In the genomic region with DNA sequence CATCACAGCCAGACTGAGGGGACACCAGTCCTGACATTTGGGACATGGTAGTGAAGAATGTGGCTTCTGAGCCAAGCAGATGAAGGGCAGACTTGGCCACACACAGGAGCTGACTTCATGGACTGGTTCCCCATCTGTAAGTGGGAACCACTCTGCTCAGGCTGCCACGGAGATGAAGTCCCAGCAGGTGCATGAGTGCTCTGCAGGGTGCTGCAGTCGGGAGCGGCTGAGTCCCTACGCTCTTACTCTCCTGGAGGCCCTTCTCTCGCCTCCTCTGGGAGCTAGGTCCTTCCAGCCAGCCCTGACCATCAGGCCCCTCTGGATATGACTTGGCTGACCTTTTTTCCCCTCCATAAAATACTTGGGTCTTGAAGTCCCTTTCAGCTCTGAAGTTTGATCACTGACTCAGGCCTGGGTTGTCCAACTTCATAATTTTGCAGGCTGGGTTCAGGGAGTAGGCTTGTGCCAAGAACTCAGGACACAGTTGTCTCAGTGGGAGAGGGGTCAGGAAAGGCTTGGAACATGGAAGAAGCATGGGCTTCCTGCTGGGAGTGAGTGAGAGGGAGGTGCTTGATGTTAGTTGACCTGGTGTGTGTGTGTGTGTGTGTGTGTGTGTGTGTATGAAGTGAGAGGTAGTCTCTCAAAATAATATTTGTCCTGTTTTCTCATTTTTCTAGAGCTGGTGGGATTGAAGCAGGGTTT, we compare ENCODE assay signal across 23 cellular contexts. TPM values are rescaled to one million over a fixed set of nuclear protein-coding genes. Genes with fewer than 3 reads are reported as not detected.
A peak's percentile ranks its signal among the peaks of the same experiment; 100 is the strongest.
DNase-seq lines count a peak whose midpoint lies in the region; ATAC-seq, FAIRE-seq and TF ChIP-seq lines count a peak whose summit lies in the region.
"Had no signal": no experiment of that assay in that cellular context is flagged by ENCODE, and none has a peak within 500 bp of the region (broad histone marks: within the 10 kb centered on the region; RNA-seq: fewer than 3 reads in every experiment).

No MANE protein-coding gene starts in this region.

- H2BK5ac ChIP-seq in mesenchymal stem cell (ENCODE audit: low read depth, low read length, poor library complexity, severe bottlenecking), result no peak overlapping the region

- H3K9me3 Mint-ChIP-seq in activated naive CD4-positive, alpha-beta T cell treated with anti-CD3 and anti-CD28 coated beads, Interleukin-2, amount 50 U/mL, for 24 hours, result no peaks in the 10 kb centered on the region

- peak overlapping the region; percentile 20 to 38 for H2BK12ac ChIP-seq in mesenchymal stem cell (ENCODE audit: low read length in 2 of 2)

- H3K27me3 ChIP-seq in Panc1 (ENCODE audit: control insufficient read depth, insufficient read depth, low read length) (no peaks in the 10 kb centered on the region), mesenchymal stem cell (ENCODE audit: control insufficient read depth in 1 of 2, insufficient read depth in 1 of 2, low read length in 2 of 2) (no peaks in the 10 kb centered on the region), tibial artery (no peaks in the 10 kb centered on the region)
- H3K27me3 ChIP-seq: brain microvascular endothelial cell, heart left ventricle had no signal

- no peak for ATAC-seq in Panc1
- ATAC-seq: heart left ventricle, K562, T-cell had no signal

- FAIRE-seq in HTR-8/SVneo (lab: Jason Lieb, UNC), result no peak
- FAIRE-seq: GM12892, K562 had no signal

- intact Hi-C loops in Panc1 (cut with micrococcal nuclease; ENCODE audit: unreplicated experiment) (no loop called here), tibial artery (cut with DNase I; ENCODE audit: low total_unique reads) (no loop called here)

- H3K4me2 ChIP-seq in mesenchymal stem cell (ENCODE audit: low read length, poor library complexity, severe bottlenecking), result peak overlapping the region; percentile 20

- BruUV-seq in Panc1 (replicated peaks; lab: Mats Ljungman, UMichigan), result no TSS peak

- H3K18ac ChIP-seq in mesenchymal stem cell (ENCODE audit: low read depth in 1 of 2, low read length in 2 of 2), result peak overlapping the region; percentile 24 to 54

- no peak overlapping the region for H3K4me3 ChIP-seq in Panc1 (ENCODE audit: low read depth in 2 of 2, low read length in 2 of 2)
- no peak overlapping the region for H3K4me3 ChIP-seq in mesenchymal stem cell (ENCODE audit: insufficient read depth in 1 of 2, low read depth in 1 of 2, low read length in 2 of 2)
- no peak overlapping the region for H3K4me3 ChIP-seq in tibial artery
- H3K4me3 ChIP-seq: heart left ventricle, K562, skin epidermis had no signal

- no peak overlapping the region for H2BK120ac ChIP-seq in mesenchymal stem cell (ENCODE audit: low read depth, low read length)

- CTCF ChIA-PET in Panc1 (lab: Charles Lee), result no interaction called here

- peak overlapping the region in 1 of 2 experiments; percentile 59 for H3K4ac ChIP-seq in mesenchymal stem cell (ENCODE audit: low read depth in 1 of 2, low read length in 2 of 2)

- no peak overlapping the region for H3K4me3 Mint-ChIP-seq in activated naive CD4-positive, alpha-beta T cell treated with anti-CD3 and anti-CD28 coated beads, Interleukin-2, amount 50 U/mL, for 24 hours
- H3K4me3 Mint-ChIP-seq: activated T-helper 1 cell treated with anti-CD3 and anti-CD28 coated beads, Interleukin-12 subunit alpha, Interleukin-12 subunit beta, Interleukin-2, Interleukin-4 antibody, amounts not matched to agents 30 ng/mL and 10 ng/mL and 1 ng/mL, durations not matched to agents 14 hours and 24 hours and 36 hours; H9; T-cell had no signal

- H3K36me3 Mint-ChIP-seq in activated naive CD4-positive, alpha-beta T cell treated with anti-CD3 and anti-CD28 coated beads, Interleukin-2, amount 50 U/mL, for 24 hours, result no peaks in the 10 kb centered on the region

- in situ Hi-C loops in Panc1 (cut with HindIII; ENCODE audit: low pct_unique_long_range_greater_than_20kb, low sequenced_read_pairs), result no loop called here

- no peaks in the 10 kb centered on the region for H3K27me3 Mint-ChIP-seq in activated naive CD4-positive, alpha-beta T cell treated with anti-CD3 and anti-CD28 coated beads, Interleukin-2, amount 50 U/mL, for 24 hours
- H3K27me3 Mint-ChIP-seq: T-cell had no signal

- H3K9ac ChIP-seq in mesenchymal stem cell (ENCODE audit: low read length), result no peak overlapping the region

- H4K91ac ChIP-seq in mesenchymal stem cell (ENCODE audit: low read length), result peak overlapping the region; percentile 74

- no peak for DNase-seq in activated naive CD4-positive, alpha-beta T cell (lab: John Stamatoyannopoulos, UW)
- DNase-seq in Panc1 (ENCODE audit: low read depth, low spot score) (no peak), mesenchymal stem cell (no peak), tibial artery (peak; percentile 12 to 51), HPDE6-E6E7 (ENCODE audit: extremely low spot score) (no peak), pons (ENCODE audit: low spot score) (no peak), HTR-8/SVneo (ENCODE audit: insufficient read length, low spot score) (no peak)
- DNase-seq: brain microvascular endothelial cell, DMS79, H9, mammary epithelial cell, NCI-H2029, SHP77 treated with DMSO at 0.1 percent for 48 hours, substantia nigra, T-cell, WERI-Rb-1 had no signal

- H3K27ac Mint-ChIP-seq in activated naive CD4-positive, alpha-beta T cell treated with anti-CD3 and anti-CD28 coated beads, Interleukin-2, amount 50 U/mL, for 24 hours, result peak overlapping the region; percentile 88
- H3K27ac Mint-ChIP-seq: activated T-helper 1 cell treated with anti-CD3 and anti-CD28 coated beads, Interleukin-12 subunit alpha, Interleukin-12 subunit beta, Interleukin-2, Interleukin-4 antibody, amounts not matched to agents 30 ng/mL and 10 ng/mL and 1 ng/mL, durations not matched to agents 14 hours and 24 hours and 36 hours had no signal

- H3K36me3 ChIP-seq in Panc1 (ENCODE audit: control insufficient read depth, insufficient read depth, low read length) (no peaks in the 10 kb centered on the region), mesenchymal stem cell (ENCODE audit: control insufficient read depth in 1 of 2, insufficient read depth in 2 of 2, low read depth in 1 of 2, low read length in 2 of 2) (no peaks in the 10 kb centered on the region), tibial artery (no peaks in the 10 kb centered on the region)
- H3K36me3 ChIP-seq: brain microvascular endothelial cell, heart left ventricle, WERI-Rb-1 had no signal

- peak overlapping the region; percentile 88 for H2BK15ac ChIP-seq in mesenchymal stem cell (ENCODE audit: low read depth, poor library complexity, severe bottlenecking)

- H2AFZ ChIP-seq in mesenchymal stem cell (ENCODE audit: low read depth, low read length), result no peak overlapping the region

- 93% methylated on average over 5 of the region's 5 CpGs for WGBS in mesenchymal stem cell

- H3K4me1 ChIP-seq in Panc1 (ENCODE audit: control insufficient read depth, insufficient read depth, low read length) (peaks cover 75% of the 10 kb centered on the region), mesenchymal stem cell (ENCODE audit: control insufficient read depth, insufficient read depth, low read depth, low read length) (peaks cover 53% of the 10 kb centered on the region), tibial artery (peaks cover 0 to 53% (median 38%) of the 10 kb centered on the region in 4 donors)

- POLR2A ChIA-PET in Panc1 (lab: Charles Lee), result no interaction called here

- H3K27ac ChIP-seq in Panc1 (ENCODE audit: low read length) (peak overlapping the region; percentile 93), mesenchymal stem cell (ENCODE audit: low read length, poor library complexity, severe bottlenecking) (no peak overlapping the region), tibial artery (peak overlapping the region in 1 of 2 donors; percentile 5)
- H3K27ac ChIP-seq: brain microvascular endothelial cell, heart left ventricle, skin epidermis, WERI-Rb-1 had no signal

- H4K8ac ChIP-seq in mesenchymal stem cell (ENCODE audit: low read length), result no peak overlapping the region

- peaks cover 11% of the 10 kb centered on the region for H3K4me1 Mint-ChIP-seq in activated naive CD4-positive, alpha-beta T cell treated with anti-CD3 and anti-CD28 coated beads, Interleukin-2, amount 50 U/mL, for 24 hours

- no peaks in the 10 kb centered on the region for H3K79me1 ChIP-seq in mesenchymal stem cell (replicated peaks; ENCODE audit: low read length, poor library complexity, severe bottlenecking)

- TF ChIP-seq CTCF in Panc1 (IDR thresholded peaks at IDR 0.05) (no peak), tibial artery (IDR thresholded peaks at IDR 0.05) (no peak)

- H2AK5ac ChIP-seq in mesenchymal stem cell (ENCODE audit: low read length, severe bottlenecking), result peak overlapping the region; percentile 16

- no peak overlapping the region for H3K14ac ChIP-seq in mesenchymal stem cell (ENCODE audit: low read length in 2 of 2)

- H3K9me3 ChIP-seq in Panc1 (ENCODE audit: control insufficient read depth, insufficient read depth, low read depth, low read length) (no peaks in the 10 kb centered on the region), mesenchymal stem cell (ENCODE audit: control insufficient read depth, low read length) (peaks cover 8% of the 10 kb centered on the region), tibial artery (no peaks in the 10 kb centered on the region)

- no peak overlapping the region for H3K23ac ChIP-seq in mesenchymal stem cell (ENCODE audit: low read length in 2 of 2)

RNA-seq across cellular contexts. Expression of a gene that starts 21.0 kb away (rescaled TPM):
- not detected for total RNA-seq in Panc1 (2021; ENCODE audit: unreplicated experiment)
- not detected for polyA plus RNA-seq in Panc1 (2012; ENCODE audit: insufficient read length)
- not detected for polyA plus RNA-seq in mesenchymal stem cell (2013, experiment 1 of 2)
- not detected for polyA plus RNA-seq in mesenchymal stem cell (2013, experiment 2 of 2)
- total RNA-seq: activated T-helper 1 cell treated with anti-CD3 and anti-CD28 coated beads, Interleukin-12 subunit alpha, Interleukin-12 subunit beta, Interleukin-2, Interleukin-4 antibody, amounts not matched to agents 30 ng/mL and 10 ng/mL and 1 ng/mL, durations not matched to agents 14 hours and 24 hours and 36 hours; endothelial cell of umbilical vein; H9; mammary epithelial cell had no signal
- polyA plus RNA-seq: endothelial cell of umbilical vein, mammary epithelial cell had no signal

RNA-seq across cellular contexts. Expression of a gene that starts 43.9 kb away (rescaled TPM):
- 93.1 TPM for total RNA-seq in Panc1 (2021; ENCODE audit: unreplicated experiment)
- 78.4 TPM for polyA plus RNA-seq in Panc1 (2012; ENCODE audit: insufficient read length)
- polyA plus RNA-seq in mesenchymal stem cell (2013, experiment 1 of 2), result 203 TPM
- 207 TPM for polyA plus RNA-seq in mesenchymal stem cell (2013, experiment 2 of 2)

Comparison
In these comparisons a context has a peak if more than half of its experiments do, and no peak if none do; other contexts are left out.
1. DNase-seq: peak in tibial artery (2 of 2); none in activated naive CD4-positive, alpha-beta T cell (0 of 4), Panc1 (single experiment), mesenchymal stem cell (single experiment), HPDE6-E6E7 (single experiment), pons (single experiment) and HTR-8/SVneo (single experiment).